18 cellular contexts compared by ENCODE assay signal in the genomic region with DNA sequence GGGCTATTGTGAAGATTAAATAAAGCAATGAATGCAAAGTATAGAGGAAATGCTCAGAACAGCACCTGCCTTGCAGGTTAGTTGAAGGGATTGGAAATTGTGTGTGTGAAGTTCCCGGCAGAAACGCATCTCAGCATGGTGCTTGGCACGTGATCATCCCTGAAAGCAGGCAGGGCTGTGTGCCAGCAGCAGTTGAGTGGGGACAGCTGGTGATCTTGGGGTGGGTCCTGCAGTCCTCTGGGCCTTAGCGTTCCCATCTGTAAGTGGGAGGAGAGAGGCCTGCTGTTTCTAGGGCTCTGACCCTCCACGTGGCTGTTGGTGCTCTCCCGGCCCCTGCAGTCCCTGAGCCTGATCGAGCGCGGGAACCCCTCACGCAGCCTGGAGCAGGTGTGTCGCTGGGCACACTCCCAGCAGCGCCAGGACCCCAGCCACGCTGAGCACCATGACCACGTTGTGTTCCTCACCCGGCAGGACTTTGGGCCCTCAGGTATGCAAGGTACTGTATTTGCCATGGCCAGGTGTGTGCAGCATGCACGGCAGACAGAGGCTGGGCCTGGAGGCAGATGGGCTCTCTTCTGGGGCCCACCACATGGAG. TPM values are rescaled to one million over a fixed set of nuclear protein-coding genes. Genes with fewer than 3 reads are reported as not detected.
A peak's percentile ranks its signal among the peaks of the same experiment; 100 is the strongest.
DNase-seq lines count a peak whose midpoint lies in the region; ATAC-seq and TF ChIP-seq lines count a peak whose summit lies in the region.
"Had no signal": no experiment of that assay in that cellular context is flagged by ENCODE, and none has a peak within 500 bp of the region (broad histone marks: within the 10 kb centered on the region; RNA-seq: fewer than 3 reads in every experiment).

No MANE protein-coding gene starts in this region.

- H3K27me3 Mint-ChIP-seq in mesothelial cell of epicardium (ENCODE audit: low read depth) = no peaks in the 10 kb centered on the region

- DNase-seq in left cardiac atrium (no peak), cardiac septum (ENCODE audit: low spot score) (no peak), NCI-H2171 treated with DMSO at 0.1 percent for 48 hours (lab: John Stamatoyannopoulos, UW) (peak; percentile 91), cerebellar cortex (ENCODE audit: low spot score) (peak; percentile 28), mesothelial cell of epicardium (ENCODE audit: low spot score in 2 of 2, unreplicated experiment in 2 of 2) (no peak)
- no peak for DNase-seq in stimulated activated CD8-positive, alpha-beta memory T cell treated with anti-CD3 and anti-CD28 coated beads, Interleukin-4, amount 100 ng/mL, for 48 hours
- DNase-seq: activated CD8-positive, alpha-beta memory T cell treated with anti-CD3 and anti-CD28 coated beads, Interleukin-2, amount 50 U/mL, for 4 hours; cerebellar nuclear complex; Kasumi-1; mesendoderm; stimulated activated CD4-positive, alpha-beta T cell treated with anti-CD3 and anti-CD28 coated beads, Interleukin-15, amount 100 ng/mL, for 24 hours had no signal

- no peak overlapping the region for H3K27ac Mint-ChIP-seq in mesothelial cell of epicardium
- H3K27ac Mint-ChIP-seq: type B pancreatic cell had no signal

- no peak overlapping the region for H3K4me3 Mint-ChIP-seq in mesothelial cell of epicardium
- H3K4me3 Mint-ChIP-seq: type B pancreatic cell had no signal

- no peaks in the 10 kb centered on the region for H3K36me3 Mint-ChIP-seq in mesothelial cell of epicardium
- H3K36me3 Mint-ChIP-seq: type B pancreatic cell had no signal

- no peak for TF ChIP-seq CTCF in mesothelial cell of epicardium (IDR thresholded peaks at IDR 0.05; ENCODE audit: unreplicated experiment)

- no peaks in the 10 kb centered on the region for H3K9me3 Mint-ChIP-seq in mesothelial cell of epicardium
- H3K9me3 Mint-ChIP-seq: type B pancreatic cell had no signal

- ATAC-seq in left cardiac atrium = peak; percentile 20 to 34
- no peak for ATAC-seq in HG03457 (IDR thresholded peaks at IDR 0.05; ENCODE audit: unreplicated experiment)
- no peak for ATAC-seq in GM18867 (IDR thresholded peaks at IDR 0.05; ENCODE audit: unreplicated experiment)
- ATAC-seq: A549 had no signal

- intact Hi-C loops in left cardiac atrium (cut with DNase I) = no loop called here
- intact Hi-C loops in cardiac septum (cut with DNase I) = no loop called here

- no peaks in the 10 kb centered on the region for H3K4me1 Mint-ChIP-seq in mesothelial cell of epicardium

RNA-seq across cellular contexts. Expression of a gene that starts 55.3 kb away (rescaled TPM):
- total RNA-seq in left cardiac atrium (not detected), cardiac septum (not detected), mesothelial cell of epicardium (not detected in 3 replicates)
- total RNA-seq: esophagus muscularis mucosa, posterior vena cava, SJSA1 had no signal

RNA-seq across cellular contexts. Expression of a gene that starts 57.6 kb away (rescaled TPM):
- total RNA-seq in left cardiac atrium = under 1 TPM; 0.53 to 0.81 TPM
- 0.81 TPM for total RNA-seq in cardiac septum
- total RNA-seq in mesothelial cell of epicardium = 3.2 to 4.1 TPM (median 3.9 TPM) in 3 replicates

Comparison
In these comparisons a context has a peak if more than half of its experiments do, and no peak if none do; other contexts are left out.
1. ATAC-seq: peak in left cardiac atrium (2 of 2); none in HG03457 (single experiment) and GM18867 (single experiment).
2. DNase-seq: peak in NCI-H2171 treated with DMSO at 0.1 percent for 48 hours (single experiment) and cerebellar cortex (single experiment); none in left cardiac atrium (single experiment), cardiac septum (single experiment), mesothelial cell of epicardium (0 of 2) and stimulated activated CD8-positive, alpha-beta memory T cell treated with anti-CD3 and anti-CD28 coated beads, Interleukin-4, amount 100 ng/mL, for 48 hours (single experiment).